ENCODE assay signal across 1 cellular context in genomic region chr21:33380483-33380998, GRCh38.
A peak's percentile ranks its signal among the peaks of the same experiment; 100 is the strongest.
TF ChIP-seq lines count a peak whose summit lies in the region.

No MANE protein-coding gene starts in this region.

TF ChIP-seq in GM12878, 131 proteins besides CTCF, POLR2A, EP300 and RAD21 (continued from another document and continues in another):
- TF ChIP-seq, protein P1, sequence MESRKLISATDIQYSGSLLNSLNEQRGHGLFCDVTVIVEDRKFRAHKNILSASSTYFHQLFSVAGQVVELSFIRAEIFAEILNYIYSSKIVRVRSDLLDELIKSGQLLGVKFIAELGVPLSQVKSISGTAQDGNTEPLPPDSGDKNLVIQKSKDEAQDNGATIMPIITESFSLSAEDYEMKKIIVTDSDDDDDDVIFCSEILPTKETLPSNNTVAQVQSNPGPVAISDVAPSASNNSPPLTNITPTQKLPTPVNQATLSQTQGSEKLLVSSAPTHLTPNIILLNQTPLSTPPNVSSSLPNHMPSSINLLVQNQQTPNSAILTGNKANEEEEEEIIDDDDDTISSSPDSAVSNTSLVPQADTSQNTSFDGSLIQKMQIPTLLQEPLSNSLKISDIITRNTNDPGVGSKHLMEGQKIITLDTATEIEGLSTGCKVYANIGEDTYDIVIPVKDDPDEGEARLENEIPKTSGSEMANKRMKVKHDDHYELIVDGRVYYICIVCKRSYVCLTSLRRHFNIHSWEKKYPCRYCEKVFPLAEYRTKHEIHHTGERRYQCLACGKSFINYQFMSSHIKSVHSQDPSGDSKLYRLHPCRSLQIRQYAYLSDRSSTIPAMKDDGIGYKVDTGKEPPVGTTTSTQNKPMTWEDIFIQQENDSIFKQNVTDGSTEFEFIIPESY (IDR thresholded peaks at IDR 0.05) = peak; percentile 78; the same call in 1 of the 2 replicates
- TF ChIP-seq HCFC1 (IDR thresholded peaks at IDR 0.05; ENCODE audit: low read length) (no peak), ZNF207 (IDR thresholded peaks at IDR 0.05; ENCODE audit: borderline replicate concordance) (no peak), TAF1 (IDR thresholded peaks at IDR 0.05; ENCODE audit: borderline replicate concordance, low read depth, low read length) (peak; percentile 61), SIN3A (IDR thresholded peaks at IDR 0.05; ENCODE audit: low read depth, low read length) (no peak), RAD51 (IDR thresholded peaks at IDR 0.05) (no peak), ASH2L (IDR thresholded peaks at IDR 0.05; ENCODE audit: borderline replicate concordance, low read depth) (no peak), MEF2A (IDR thresholded peaks at IDR 0.05; ENCODE audit: insufficient read depth, low read depth, low read length) (0 out of 2 replicates have a peak, but pooled peaks have one; percentile 19), ATF3 (IDR thresholded peaks at IDR 0.05; ENCODE audit: borderline replicate concordance, extremely low read depth, low read depth, low read length) (no peak), E2F4 (IDR thresholded peaks at IDR 0.05; ENCODE audit: low read depth, low read length) (no peak), POU2F2 (IDR thresholded peaks at IDR 0.05; ENCODE audit: borderline replicate concordance, low read depth, low read length) (0 out of 3 replicates have a peak, but pooled peaks have one; percentile 58), JUND (IDR thresholded peaks at IDR 0.05; ENCODE audit: low read depth, low read length) (no peak), RELA (IDR thresholded peaks at IDR 0.05; ENCODE audit: borderline replicate concordance, partially characterized antibody) (no peak), MYB (IDR thresholded peaks at IDR 0.05; ENCODE audit: borderline replicate concordance, low read depth, low read length) (no peak; the same call in 1 of the 2 replicates), ZBTB11 (CRISPR knock-in tag; IDR thresholded peaks at IDR 0.05) (no peak), MAX (IDR thresholded peaks at IDR 0.05; ENCODE audit: low read depth, low read length) (0 out of 2 replicates have a peak, but pooled peaks have one; percentile 31), FOXK2 (IDR thresholded peaks at IDR 0.05) (no peak), ZNF384 (IDR thresholded peaks at IDR 0.05; ENCODE audit: borderline replicate concordance, low read depth, low read length) (no peak), SREBF1 (IDR thresholded peaks at IDR 0.05; ENCODE audit: low read length) (no peak), STAT1 (conservative IDR thresholded peaks at IDR 0.05) (no peak), CBX3 (IDR thresholded peaks at IDR 0.05; ENCODE audit: borderline replicate concordance, low read depth) (no peak), ETV6 (conservative IDR thresholded peaks at IDR 0.05 in 1 of 2, IDR thresholded peaks at IDR 0.05 in 1 of 2; ENCODE audit: borderline replicate concordance in 1 of 2, low read depth in 1 of 2) (peak in 1 of 2 experiments; percentile 49; a peak in 1 of 4 replicates), MTA3 (IDR thresholded peaks at IDR 0.05; ENCODE audit: borderline replicate concordance, low read length) (0 out of 2 replicates have a peak, but pooled peaks have one; percentile 28), HDAC2 (IDR thresholded peaks at IDR 0.05) (no peak), RB1 (IDR thresholded peaks at IDR 0.05; ENCODE audit: borderline replicate concordance) (no peak), NRF1 (conservative IDR thresholded peaks at IDR 0.05; ENCODE audit: low read depth, low read length) (no peak), HSF1 (IDR thresholded peaks at IDR 0.05; ENCODE audit: low read depth, low read length) (no peak), TARDBP (IDR thresholded peaks at IDR 0.05; ENCODE audit: borderline replicate concordance) (no peak), CHD4 (IDR thresholded peaks at IDR 0.05) (no peak), SPI1 (IDR thresholded peaks at IDR 0.05; ENCODE audit: borderline replicate concordance, insufficient read depth, low read depth, low read length) (no peak), EGR1 (IDR thresholded peaks at IDR 0.05; ENCODE audit: borderline replicate concordance in 1 of 2, low read depth in 2 of 2, low read length in 2 of 2) (peak in 1 of 2 experiments; percentile 84; a peak in 2 of 3 replicates), ZNF217 (IDR thresholded peaks at IDR 0.05) (peak; percentile 58; the same call in 1 of the 2 replicates), GATAD2B (conservative IDR thresholded peaks at IDR 0.05; ENCODE audit: low read depth) (0 out of 2 replicates have a peak, but pooled peaks have one; percentile 66), HDGF (IDR thresholded peaks at IDR 0.05) (no peak), KDM1A (IDR thresholded peaks at IDR 0.05; ENCODE audit: borderline replicate concordance) (no peak), SUPT20H (IDR thresholded peaks at IDR 0.05; ENCODE audit: borderline replicate concordance, control insufficient read depth, low read depth, low read length) (no peak), GABPA (IDR thresholded peaks at IDR 0.05; ENCODE audit: low read depth) (0 out of 2 replicates have a peak, but pooled peaks have one; percentile 43), EED (IDR thresholded peaks at IDR 0.05; ENCODE audit: low read depth) (peak; percentile 69; the same call in 1 of the 2 replicates), STAT3 (IDR thresholded peaks at IDR 0.05; ENCODE audit: low read depth, low read length) (no peak), LARP7 (IDR thresholded peaks at IDR 0.05) (0 out of 2 replicates have a peak, but pooled peaks have one; percentile 21), CREM (IDR thresholded peaks at IDR 0.05; ENCODE audit: low read depth) (peak; percentile 75), NFYA (IDR thresholded peaks at IDR 0.05; ENCODE audit: borderline replicate concordance, low read depth, low read length) (no peak), YBX1 (IDR thresholded peaks at IDR 0.05) (no peak), KLF5 (IDR thresholded peaks at IDR 0.05; ENCODE audit: partially characterized antibody) (no peak), SMAD5 (IDR thresholded peaks at IDR 0.05; ENCODE audit: low read depth) (no peak), TCF7 (IDR thresholded peaks at IDR 0.05; ENCODE audit: borderline replicate concordance) (no peak), YY1 (IDR thresholded peaks at IDR 0.05; ENCODE audit: low read depth, low read length) (0 out of 2 replicates have a peak, but pooled peaks have one; percentile 51), MTA2 (IDR thresholded peaks at IDR 0.05; ENCODE audit: low read depth) (peak; percentile 45)
- TF ChIP-seq, protein P2, sequence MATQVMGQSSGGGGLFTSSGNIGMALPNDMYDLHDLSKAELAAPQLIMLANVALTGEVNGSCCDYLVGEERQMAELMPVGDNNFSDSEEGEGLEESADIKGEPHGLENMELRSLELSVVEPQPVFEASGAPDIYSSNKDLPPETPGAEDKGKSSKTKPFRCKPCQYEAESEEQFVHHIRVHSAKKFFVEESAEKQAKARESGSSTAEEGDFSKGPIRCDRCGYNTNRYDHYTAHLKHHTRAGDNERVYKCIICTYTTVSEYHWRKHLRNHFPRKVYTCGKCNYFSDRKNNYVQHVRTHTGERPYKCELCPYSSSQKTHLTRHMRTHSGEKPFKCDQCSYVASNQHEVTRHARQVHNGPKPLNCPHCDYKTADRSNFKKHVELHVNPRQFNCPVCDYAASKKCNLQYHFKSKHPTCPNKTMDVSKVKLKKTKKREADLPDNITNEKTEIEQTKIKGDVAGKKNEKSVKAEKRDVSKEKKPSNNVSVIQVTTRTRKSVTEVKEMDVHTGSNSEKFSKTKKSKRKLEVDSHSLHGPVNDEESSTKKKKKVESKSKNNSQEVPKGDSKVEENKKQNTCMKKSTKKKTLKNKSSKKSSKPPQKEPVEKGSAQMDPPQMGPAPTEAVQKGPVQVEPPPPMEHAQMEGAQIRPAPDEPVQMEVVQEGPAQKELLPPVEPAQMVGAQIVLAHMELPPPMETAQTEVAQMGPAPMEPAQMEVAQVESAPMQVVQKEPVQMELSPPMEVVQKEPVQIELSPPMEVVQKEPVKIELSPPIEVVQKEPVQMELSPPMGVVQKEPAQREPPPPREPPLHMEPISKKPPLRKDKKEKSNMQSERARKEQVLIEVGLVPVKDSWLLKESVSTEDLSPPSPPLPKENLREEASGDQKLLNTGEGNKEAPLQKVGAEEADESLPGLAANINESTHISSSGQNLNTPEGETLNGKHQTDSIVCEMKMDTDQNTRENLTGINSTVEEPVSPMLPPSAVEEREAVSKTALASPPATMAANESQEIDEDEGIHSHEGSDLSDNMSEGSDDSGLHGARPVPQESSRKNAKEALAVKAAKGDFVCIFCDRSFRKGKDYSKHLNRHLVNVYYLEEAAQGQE (IDR thresholded peaks at IDR 0.05; ENCODE audit: low read depth, low read length) = no peak
- TF ChIP-seq, protein P3, sequence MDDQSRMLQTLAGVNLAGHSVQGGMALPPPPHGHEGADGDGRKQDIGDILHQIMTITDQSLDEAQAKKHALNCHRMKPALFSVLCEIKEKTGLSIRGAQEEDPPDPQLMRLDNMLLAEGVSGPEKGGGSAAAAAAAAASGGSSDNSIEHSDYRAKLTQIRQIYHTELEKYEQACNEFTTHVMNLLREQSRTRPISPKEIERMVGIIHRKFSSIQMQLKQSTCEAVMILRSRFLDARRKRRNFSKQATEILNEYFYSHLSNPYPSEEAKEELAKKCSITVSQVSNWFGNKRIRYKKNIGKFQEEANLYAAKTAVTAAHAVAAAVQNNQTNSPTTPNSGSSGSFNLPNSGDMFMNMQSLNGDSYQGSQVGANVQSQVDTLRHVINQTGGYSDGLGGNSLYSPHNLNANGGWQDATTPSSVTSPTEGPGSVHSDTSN (IDR thresholded peaks at IDR 0.05; ENCODE audit: insufficient replicate concordance, low read depth, low read length) = no peak
- TF ChIP-seq, protein P4, sequence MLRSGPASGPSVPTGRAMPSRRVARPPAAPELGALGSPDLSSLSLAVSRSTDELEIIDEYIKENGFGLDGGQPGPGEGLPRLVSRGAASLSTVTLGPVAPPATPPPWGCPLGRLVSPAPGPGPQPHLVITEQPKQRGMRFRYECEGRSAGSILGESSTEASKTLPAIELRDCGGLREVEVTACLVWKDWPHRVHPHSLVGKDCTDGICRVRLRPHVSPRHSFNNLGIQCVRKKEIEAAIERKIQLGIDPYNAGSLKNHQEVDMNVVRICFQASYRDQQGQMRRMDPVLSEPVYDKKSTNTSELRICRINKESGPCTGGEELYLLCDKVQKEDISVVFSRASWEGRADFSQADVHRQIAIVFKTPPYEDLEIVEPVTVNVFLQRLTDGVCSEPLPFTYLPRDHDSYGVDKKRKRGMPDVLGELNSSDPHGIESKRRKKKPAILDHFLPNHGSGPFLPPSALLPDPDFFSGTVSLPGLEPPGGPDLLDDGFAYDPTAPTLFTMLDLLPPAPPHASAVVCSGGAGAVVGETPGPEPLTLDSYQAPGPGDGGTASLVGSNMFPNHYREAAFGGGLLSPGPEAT (IDR thresholded peaks at IDR 0.05; ENCODE audit: low read depth) = no peak
- TF ChIP-seq, protein P5, sequence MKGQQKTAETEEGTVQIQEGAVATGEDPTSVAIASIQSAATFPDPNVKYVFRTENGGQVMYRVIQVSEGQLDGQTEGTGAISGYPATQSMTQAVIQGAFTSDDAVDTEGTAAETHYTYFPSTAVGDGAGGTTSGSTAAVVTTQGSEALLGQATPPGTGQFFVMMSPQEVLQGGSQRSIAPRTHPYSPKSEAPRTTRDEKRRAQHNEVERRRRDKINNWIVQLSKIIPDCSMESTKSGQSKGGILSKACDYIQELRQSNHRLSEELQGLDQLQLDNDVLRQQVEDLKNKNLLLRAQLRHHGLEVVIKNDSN (IDR thresholded peaks at IDR 0.05; ENCODE audit: borderline replicate concordance, extremely low read length, insufficient read depth, low read depth, low read length) = no peak
